ENCODE assay signal across 13 cellular contexts in the genomic region with DNA sequence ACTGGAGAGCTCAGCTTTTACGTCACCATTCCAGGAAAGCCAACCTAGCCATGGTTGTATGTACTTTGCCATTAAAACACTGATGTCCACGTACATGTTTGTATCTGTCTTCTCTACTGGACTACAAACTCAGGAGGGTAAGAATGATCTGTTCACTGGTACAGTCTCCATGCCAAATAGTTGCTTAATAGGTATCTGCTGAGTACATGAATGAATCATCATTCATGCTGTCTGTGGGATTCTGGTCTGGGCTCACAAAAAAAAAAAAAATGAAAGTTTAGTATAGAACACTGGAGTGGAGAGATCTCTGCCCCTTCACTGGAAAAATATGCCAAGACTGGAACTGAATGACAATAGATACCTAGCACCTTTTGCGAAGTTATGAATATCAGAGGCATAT.
DNase-seq lines count a peak whose midpoint lies in the region; TF ChIP-seq lines count a peak whose summit lies in the region.
"Had no signal": no experiment of that assay in that cellular context is flagged by ENCODE, and none has a peak within 500 bp of the region (broad histone marks: within the 10 kb centered on the region; RNA-seq: fewer than 3 reads in every experiment).

No MANE protein-coding gene starts in this region.

- peak; percentile 73 for DNase-seq in AG09309 (ENCODE audit: low read depth)
- DNase-seq in HFFc6: peak; percentile 72
- DNase-seq in adipocyte (ENCODE audit: low read depth): peak; percentile 83
- DNase-seq in iris pigment epithelial cell (ENCODE audit: low read depth): peak; percentile 94
- no peak for DNase-seq in activated naive CD4-positive, alpha-beta T cell treated with anti-CD3 and anti-CD28 coated beads for 36 hours
- DNase-seq in neuronal stem cell (ENCODE audit: low spot score): no peak
- DNase-seq in midbrain (lab: John Stamatoyannopoulos, UW): no peak
- DNase-seq in C1 segment of cervical spinal cord (lab: John Stamatoyannopoulos, UW): no peak
- DNase-seq: Caco-2, dermis blood vessel endothelial cell, hypothalamus, naive B cell had no signal

- H3K9ac ChIP-seq in adipocyte (ENCODE audit: low read length): peak overlapping the region; percentile 6
- no peak overlapping the region for H3K9ac ChIP-seq in neuronal stem cell (ENCODE audit: low read depth, low read length, poor library complexity)

- H3K4me2 ChIP-seq in neuronal stem cell (ENCODE audit: insufficient read depth, low read length, poor library complexity, severe bottlenecking): no peak overlapping the region

- H3K27me3 ChIP-seq in adipocyte (replicated peaks; ENCODE audit: control insufficient read depth, insufficient read depth, low read length) (no peaks in the 10 kb centered on the region), neuronal stem cell (ENCODE audit: control insufficient read depth in 3 of 3, insufficient read depth in 3 of 3, low read depth in 1 of 3, low read length in 3 of 3) (no peaks in the 10 kb centered on the region)

- CTCF ChIA-PET in activated naive CD4-positive, alpha-beta T cell treated with anti-CD3 and anti-CD28 coated beads for 36 hours (lab: Charles Lee): interaction anchor here (0.6 to 0.7 kb wide), 2 partner anchors 14 to 117 kb away, joined by 3 to 4 read pairs; no protein-coding TSS in a partner anchor

- H2BK12ac ChIP-seq in neuronal stem cell (ENCODE audit: low read length): no peak overlapping the region

- no peak overlapping the region for H3K4me3 Mint-ChIP-seq in HFFc6
- no peak overlapping the region for H3K4me3 Mint-ChIP-seq in activated naive CD4-positive, alpha-beta T cell treated with anti-CD3 and anti-CD28 coated beads for 36 hours
- H3K4me3 Mint-ChIP-seq: naive B cell, WTC11 had no signal

- no peaks in the 10 kb centered on the region for H3K27me3 Mint-ChIP-seq in HFFc6 (ENCODE audit: insufficient read depth)
- no peaks in the 10 kb centered on the region for H3K27me3 Mint-ChIP-seq in activated naive CD4-positive, alpha-beta T cell treated with anti-CD3 and anti-CD28 coated beads for 36 hours (ENCODE audit: low read depth)
- H3K27me3 Mint-ChIP-seq: naive B cell had no signal

- H2AK5ac ChIP-seq in neuronal stem cell (ENCODE audit: low read depth, low read length): no peak overlapping the region

- no peaks in the 10 kb centered on the region for H3K36me3 Mint-ChIP-seq in HFFc6 (ENCODE audit: low read depth)
- H3K36me3 Mint-ChIP-seq in activated naive CD4-positive, alpha-beta T cell treated with anti-CD3 and anti-CD28 coated beads for 36 hours (ENCODE audit: low read depth): no peaks in the 10 kb centered on the region
- H3K36me3 Mint-ChIP-seq: naive B cell, WTC11 had no signal

- peaks cover 34% of the 10 kb centered on the region for H3K4me1 ChIP-seq in adipocyte (ENCODE audit: control insufficient read depth, insufficient read depth, low read length)
- no peaks in the 10 kb centered on the region for H3K4me1 ChIP-seq in neuronal stem cell (ENCODE audit: control insufficient read depth in 2 of 2, insufficient read depth in 1 of 2, low read depth in 1 of 2, low read length in 2 of 2)
- H3K4me1 ChIP-seq: Caco-2 had no signal

- WGBS in neuronal stem cell (ENCODE audit: extremely low coverage in 2 of 2, insufficient read length in 2 of 2, insufficient replicate concordance in 1 of 2), 2 donors: no CpG with 5 or more reads among the region's 3 CpGs

- H3K18ac ChIP-seq in neuronal stem cell (ENCODE audit: low read length): no peak overlapping the region

- no peak overlapping the region for H4K8ac ChIP-seq in neuronal stem cell (ENCODE audit: low read depth, low read length)

- H3K14ac ChIP-seq in neuronal stem cell (ENCODE audit: low read length): no peak overlapping the region

- H4K91ac ChIP-seq in neuronal stem cell (ENCODE audit: low read depth, low read length, poor library complexity): no peak overlapping the region

- no peaks in the 10 kb centered on the region for H3K9me3 Mint-ChIP-seq in HFFc6
- H3K9me3 Mint-ChIP-seq in activated naive CD4-positive, alpha-beta T cell treated with anti-CD3 and anti-CD28 coated beads for 36 hours: no peaks in the 10 kb centered on the region
- H3K9me3 Mint-ChIP-seq: naive B cell, WTC11 had no signal

- intact Hi-C loops in activated naive CD4-positive, alpha-beta T cell treated with anti-CD3 and anti-CD28 coated beads for 36 hours (cut with micrococcal nuclease): no loop called here

- no peaks in the 10 kb centered on the region for H3K9me3 ChIP-seq in adipocyte (ENCODE audit: control insufficient read depth, low read length)
- H3K9me3 ChIP-seq in neuronal stem cell (replicated peaks in 1 of 2; ENCODE audit: control insufficient read depth in 2 of 2, insufficient read depth in 1 of 2, low read depth in 1 of 2, low read length in 2 of 2): no peaks in the 10 kb centered on the region
- H3K9me3 ChIP-seq: Caco-2 had no signal

- no peaks in the 10 kb centered on the region for H3K36me3 ChIP-seq in adipocyte (ENCODE audit: control insufficient read depth, insufficient read depth, low read length, severe bottlenecking)
- H3K36me3 ChIP-seq in neuronal stem cell (replicated peaks in 1 of 2; ENCODE audit: control insufficient read depth in 2 of 2, insufficient read depth in 2 of 2, low read length in 2 of 2): no peaks in the 10 kb centered on the region

- H3K4me3 ChIP-seq in AG09309 (ENCODE audit: control insufficient read depth, low read depth, low read length) (no peak overlapping the region), adipocyte (ENCODE audit: low read length) (no peak overlapping the region), neuronal stem cell (ENCODE audit: low read length in 2 of 2) (no peak overlapping the region)

- no peak overlapping the region for H3K27ac ChIP-seq in neuronal stem cell (replicated peaks; ENCODE audit: low read length)

- H3K4me1 Mint-ChIP-seq in HFFc6 (ENCODE audit: low read depth): peaks cover 10% of the 10 kb centered on the region
- H3K4me1 Mint-ChIP-seq in activated naive CD4-positive, alpha-beta T cell treated with anti-CD3 and anti-CD28 coated beads for 36 hours (ENCODE audit: low read depth): peaks cover 11% of the 10 kb centered on the region
- H3K4me1 Mint-ChIP-seq: WTC11 had no signal

- no peaks in the 10 kb centered on the region for H3K79me1 ChIP-seq in neuronal stem cell (ENCODE audit: low read depth, low read length)

- peak overlapping the region; percentile 32; the same call in 1 of the 2 replicates for H3K27ac Mint-ChIP-seq in HFFc6
- H3K27ac Mint-ChIP-seq in activated naive CD4-positive, alpha-beta T cell treated with anti-CD3 and anti-CD28 coated beads for 36 hours: no peak overlapping the region
- H3K27ac Mint-ChIP-seq: WTC11 had no signal

- H2AFZ ChIP-seq in neuronal stem cell (ENCODE audit: low read length): no peak overlapping the region

- H3K4ac ChIP-seq in neuronal stem cell (ENCODE audit: low read length): no peak overlapping the region

- H2BK120ac ChIP-seq in neuronal stem cell (ENCODE audit: low read depth, low read length): no peak overlapping the region

- no peak overlapping the region for H2BK5ac ChIP-seq in neuronal stem cell (ENCODE audit: low read length)

- H3K23ac ChIP-seq in neuronal stem cell (ENCODE audit: low read depth, low read length, poor library complexity): no peak overlapping the region

- TF ChIP-seq CTCF in AG09309 (IDR thresholded peaks at IDR 0.05; ENCODE audit: control insufficient read depth, insufficient read depth, low read depth, low read length, missing control alignments) (no peak), HFFc6 (IDR thresholded peaks at IDR 0.05) (no peak)

- H2BK15ac ChIP-seq in neuronal stem cell (ENCODE audit: low read length): no peak overlapping the region

Comparison
In these comparisons a context has a peak if more than half of its experiments do, and no peak if none do; other contexts are left out.
1. DNase-seq: peak in AG09309 (single experiment), HFFc6 (single experiment), adipocyte (single experiment) and iris pigment epithelial cell (single experiment); none in activated naive CD4-positive, alpha-beta T cell treated with anti-CD3 and anti-CD28 coated beads for 36 hours (single experiment), neuronal stem cell (single experiment), midbrain (single experiment) and C1 segment of cervical spinal cord (0 of 14).